ENCODE assay signal across 1 cellular context in genomic region chr11:65113839-65114238, GRCh38.
TF ChIP-seq lines count a peak whose summit lies in the region.

No MANE protein-coding gene starts in this region.

TF ChIP-seq in HepG2, 621 proteins besides CTCF, POLR2A, EP300 and RAD21:
- TF ChIP-seq ZNF766 (CRISPR knock-in tag; IDR thresholded peaks at IDR 0.05; ENCODE audit: borderline replicate concordance), result no peak
- TF ChIP-seq POLR2AphosphoS5 (IDR thresholded peaks at IDR 0.05; ENCODE audit: low read depth, low read length), result peak; percentile 22; the same call in 1 of the 2 replicates
